In the genomic region with DNA sequence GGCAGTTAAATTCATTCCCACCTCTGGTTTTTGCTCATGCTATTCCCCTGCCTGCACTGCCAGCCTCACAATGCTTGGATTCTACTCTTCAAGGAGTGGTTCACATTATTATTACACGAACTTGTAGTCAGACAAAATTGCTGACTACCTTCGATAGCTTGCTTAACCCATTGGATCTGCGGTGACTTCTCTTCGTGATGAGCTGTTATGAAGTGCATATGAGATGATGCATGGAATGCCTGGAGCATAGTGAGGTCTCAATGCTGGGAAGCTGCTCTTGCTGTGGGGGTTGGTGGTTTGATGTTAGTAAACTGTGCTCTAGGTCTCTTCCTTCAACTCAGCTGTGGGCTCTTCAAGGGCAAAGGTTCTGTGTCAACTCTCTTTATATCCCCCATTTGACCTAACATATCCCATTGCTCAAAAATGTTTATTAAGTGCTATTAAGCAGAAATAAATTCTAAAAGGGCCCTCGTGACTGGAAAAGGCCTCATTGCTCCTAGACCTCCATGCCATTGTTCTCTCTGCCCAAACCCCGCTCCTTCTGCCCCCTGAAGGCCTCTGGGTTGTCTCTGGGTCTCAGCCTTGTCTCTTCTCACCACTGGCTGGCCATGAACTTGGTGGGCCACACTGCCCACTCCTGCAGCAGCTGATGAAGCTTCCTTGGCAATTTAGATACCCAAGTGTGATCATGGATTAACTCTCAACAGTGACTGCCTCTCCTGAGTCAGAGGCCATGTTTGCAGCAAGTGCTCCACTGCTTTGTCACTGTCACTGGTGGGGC, we compare ENCODE assay signal across 33 cellular contexts. TPM values are rescaled to one million over a fixed set of nuclear protein-coding genes. Genes with fewer than 3 reads are reported as not detected.
DNase-seq lines count a peak whose midpoint lies in the region; ATAC-seq, FAIRE-seq and TF ChIP-seq lines count a peak whose summit lies in the region.
"Had no signal": no experiment of that assay in that cellular context is flagged by ENCODE, and none has a peak within 500 bp of the region (broad histone marks: within the 10 kb centered on the region; RNA-seq: fewer than 3 reads in every experiment).

No MANE protein-coding gene starts in this region.

- no peaks in the 10 kb centered on the region for H3K9me3 ChIP-seq in astrocyte (ENCODE audit: insufficient read depth, low read depth, low read length)
- H3K9me3 ChIP-seq: ascending aorta, pancreas, upper lobe of left lung had no signal

- H3K36me3 ChIP-seq in astrocyte (ENCODE audit: insufficient read depth, low read length), result no peaks in the 10 kb centered on the region
- H3K36me3 ChIP-seq: ascending aorta, pancreas, upper lobe of left lung had no signal

- H3K27me3 ChIP-seq in astrocyte (ENCODE audit: insufficient read depth, low read length), result peaks cover 2% of the 10 kb centered on the region
- H3K27me3 ChIP-seq: ascending aorta, pancreas, upper lobe of left lung had no signal

- H3K27me3 Mint-ChIP-seq in astrocyte (ENCODE audit: low read depth, unreplicated experiment) (peaks cover 29% of the 10 kb centered on the region), neural crest cell (ENCODE audit: low read depth) (peaks cover 21% of the 10 kb centered on the region)

- no peaks in the 10 kb centered on the region for H3K36me3 Mint-ChIP-seq in astrocyte (ENCODE audit: low read depth, unreplicated experiment)
- H3K36me3 Mint-ChIP-seq in neural crest cell (ENCODE audit: low read depth), result no peaks in the 10 kb centered on the region
- H3K36me3 Mint-ChIP-seq: activated naive CD8-positive, alpha-beta T cell treated with anti-CD3 and anti-CD28 coated beads for 36 hours; CD4-positive, CD25-positive, alpha-beta regulatory T cell; mesothelial cell of epicardium; naive B cell; stimulated activated effector memory CD8-positive, alpha-beta T cell treated with anti-CD3 and anti-CD28 coated beads, Interleukin-12 subunit alpha, Interleukin-12 subunit beta, amount 100 ng/mL, for 72 hours had no signal

- TF ChIP-seq CTCF in astrocyte (IDR thresholded peaks at IDR 0.05; ENCODE audit: insufficient read depth, low read depth, low read length) (no peak), neural crest cell (conservative IDR thresholded peaks at IDR 0.05) (no peak)

- peaks cover 1% of the 10 kb centered on the region for H3K4me1 ChIP-seq in astrocyte (ENCODE audit: insufficient read depth, low read length)
- H3K4me1 ChIP-seq: pancreas had no signal

- no peak for FAIRE-seq in astrocyte (lab: Jason Lieb, UNC)
- FAIRE-seq: islet of Langerhans, pancreas had no signal

- no peak overlapping the region for H3K27ac ChIP-seq in astrocyte (ENCODE audit: low read depth, low read length)
- H3K27ac ChIP-seq: ascending aorta, pancreas, SK-N-MC, upper lobe of left lung had no signal

- H3K79me2 ChIP-seq in astrocyte (ENCODE audit: insufficient read depth, low read length), result no peaks in the 10 kb centered on the region

- no peaks in the 10 kb centered on the region for H3K9me3 Mint-ChIP-seq in astrocyte (ENCODE audit: unreplicated experiment)
- H3K9me3 Mint-ChIP-seq in neural crest cell, result no peaks in the 10 kb centered on the region
- H3K9me3 Mint-ChIP-seq: activated CD4-positive, alpha-beta memory T cell treated with anti-CD3 and anti-CD28 coated beads, Interleukin-2, amount 10 ng/mL, durations not matched to agents 7 days and 5 days; activated naive CD8-positive, alpha-beta T cell treated with anti-CD3 and anti-CD28 coated beads for 36 hours; mesothelial cell of epicardium; stimulated activated effector memory CD8-positive, alpha-beta T cell treated with anti-CD3 and anti-CD28 coated beads, Interleukin-12 subunit alpha, Interleukin-12 subunit beta, amount 100 ng/mL, for 72 hours; T-helper 1 cell treated with Interleukin-12 subunit alpha and Interleukin-12 subunit beta and Interleukin-4 antibody, amounts not matched to agents 30 μg/mL and 1 μg/mL, for 36 hours had no signal

- no peak overlapping the region for H3K9ac ChIP-seq in astrocyte (ENCODE audit: low read length)

- H3K4me3 ChIP-seq in astrocyte (ENCODE audit: insufficient read depth, low read depth, low read length), result no peak overlapping the region
- H3K4me3 ChIP-seq: ascending aorta, pancreas, SK-N-MC, upper lobe of left lung had no signal

- no peak overlapping the region for H2AFZ ChIP-seq in astrocyte (ENCODE audit: low read depth, low read length)

- DNase-seq in AG08395 (ENCODE audit: low spot score), result peak; percentile 32
- peak; percentile 76 for DNase-seq in ELR (ENCODE audit: low read depth)
- DNase-seq in astrocyte (ENCODE audit: low read depth), result peak; percentile 29
- no peak for DNase-seq in neural crest cell (ENCODE audit: low read depth, low spot score)
- no peak for DNase-seq in 8988T
- no peak for DNase-seq in A172 (ENCODE audit: low spot score)
- no peak for DNase-seq in NAMALWA (ENCODE audit: low spot score)
- DNase-seq: activated CD4-positive, alpha-beta memory T cell treated with anti-CD3 and anti-CD28 coated beads, Interleukin-2, amount 10 ng/mL, durations not matched to agents 7 days and 5 days; activated CD4-positive, alpha-beta T cell treated with anti-CD3 and anti-CD28 coated beads for 1 hour; activated effector memory CD4-positive, alpha-beta T cell treated with anti-CD3 and anti-CD28 coated beads, Interleukin-2, amount 50 U/mL, for 16 hours; activated naive CD8-positive, alpha-beta T cell treated with anti-CD3 and anti-CD28 coated beads for 36 hours; CD4-positive, CD25-positive, alpha-beta regulatory T cell; central memory CD4-positive, alpha-beta T cell; HCEC 1CT; left ventricle myocardium superior; naive B cell; NCI-H1436; NCI-H2107; NCI-H446; NCI-H82; pancreas; right cardiac atrium; stimulated activated CD4-positive, alpha-beta T cell treated with anti-CD3 and anti-CD28 coated beads, Interleukin-4, amount 100 ng/mL, for 24 hours; substantia nigra; upper lobe of left lung had no signal

- no peak for ATAC-seq in GM21825 (IDR thresholded peaks at IDR 0.05; ENCODE audit: unreplicated experiment)
- ATAC-seq: left ventricle myocardium superior; pancreas; right cardiac atrium; stimulated activated effector memory CD8-positive, alpha-beta T cell treated with anti-CD3 and anti-CD28 coated beads, Interleukin-12 subunit alpha, Interleukin-12 subunit beta, amount 100 ng/mL, for 72 hours had no signal

- H4K20me1 ChIP-seq in astrocyte (ENCODE audit: insufficient read depth, low read length), result no peaks in the 10 kb centered on the region

- no peak overlapping the region for H3K4me3 Mint-ChIP-seq in astrocyte (ENCODE audit: unreplicated experiment)
- no peak overlapping the region for H3K4me3 Mint-ChIP-seq in neural crest cell
- H3K4me3 Mint-ChIP-seq: activated CD4-positive, alpha-beta memory T cell treated with anti-CD3 and anti-CD28 coated beads, Interleukin-2, amount 10 ng/mL, durations not matched to agents 7 days and 5 days; activated naive CD8-positive, alpha-beta T cell treated with anti-CD3 and anti-CD28 coated beads for 36 hours; CD4-positive, CD25-positive, alpha-beta regulatory T cell; mesothelial cell of epicardium; naive B cell; stimulated activated effector memory CD8-positive, alpha-beta T cell treated with anti-CD3 and anti-CD28 coated beads, Interleukin-12 subunit alpha, Interleukin-12 subunit beta, amount 100 ng/mL, for 72 hours; T-helper 1 cell treated with Interleukin-12 subunit alpha and Interleukin-12 subunit beta and Interleukin-4 antibody, amounts not matched to agents 30 μg/mL and 1 μg/mL, for 36 hours had no signal

- H3K27ac Mint-ChIP-seq in astrocyte (ENCODE audit: unreplicated experiment), result no peak overlapping the region
- H3K27ac Mint-ChIP-seq in neural crest cell (ENCODE audit: unreplicated experiment), result peak overlapping the region; percentile 38
- H3K27ac Mint-ChIP-seq: activated CD4-positive, alpha-beta memory T cell treated with anti-CD3 and anti-CD28 coated beads, Interleukin-2, amount 10 ng/mL, durations not matched to agents 7 days and 5 days; activated naive CD8-positive, alpha-beta T cell treated with anti-CD3 and anti-CD28 coated beads for 36 hours; mesothelial cell of epicardium; naive B cell; stimulated activated effector memory CD8-positive, alpha-beta T cell treated with anti-CD3 and anti-CD28 coated beads, Interleukin-12 subunit alpha, Interleukin-12 subunit beta, amount 100 ng/mL, for 72 hours; T-helper 1 cell treated with Interleukin-12 subunit alpha and Interleukin-12 subunit beta and Interleukin-4 antibody, amounts not matched to agents 30 μg/mL and 1 μg/mL, for 36 hours had no signal

- no peak overlapping the region for H3K4me2 ChIP-seq in astrocyte (ENCODE audit: low read length)

- H3K4me1 Mint-ChIP-seq in astrocyte (ENCODE audit: low read depth, unreplicated experiment) (peaks cover 10% of the 10 kb centered on the region), neural crest cell (peaks cover 3% of the 10 kb centered on the region)
- H3K4me1 Mint-ChIP-seq: stimulated activated effector memory CD8-positive, alpha-beta T cell treated with anti-CD3 and anti-CD28 coated beads, Interleukin-12 subunit alpha, Interleukin-12 subunit beta, amount 100 ng/mL, for 72 hours had no signal

RNA-seq across cellular contexts. Expression of gene SLCO2A1, which starts 4.5 kb away (rescaled TPM):
- 2.1 and 2.2 TPM in 2 replicates for total RNA-seq in astrocyte
- 0.07 and 0.33 TPM in 2 replicates for total RNA-seq in neural crest cell
- total RNA-seq in A172 (2014; rRNA removed; shearing (Covaris generic)), result 0.24 TPM in 1 of 2 replicates, not detected in the other
- total RNA-seq: activated CD4-positive, alpha-beta memory T cell treated with anti-CD3 and anti-CD28 coated beads, Interleukin-2, amount 10 ng/mL, durations not matched to agents 7 days and 5 days; CD4-positive, CD25-positive, alpha-beta regulatory T cell; OCI-LY7 had no signal

Comparison
In these comparisons a context has a peak if more than half of its experiments do, and no peak if none do; other contexts are left out.
1. DNase-seq: peak in AG08395 (single experiment), ELR (single experiment) and astrocyte (single experiment); none in neural crest cell (single experiment), 8988T (single experiment), A172 (single experiment) and NAMALWA (single experiment).